In the genomic region with DNA sequence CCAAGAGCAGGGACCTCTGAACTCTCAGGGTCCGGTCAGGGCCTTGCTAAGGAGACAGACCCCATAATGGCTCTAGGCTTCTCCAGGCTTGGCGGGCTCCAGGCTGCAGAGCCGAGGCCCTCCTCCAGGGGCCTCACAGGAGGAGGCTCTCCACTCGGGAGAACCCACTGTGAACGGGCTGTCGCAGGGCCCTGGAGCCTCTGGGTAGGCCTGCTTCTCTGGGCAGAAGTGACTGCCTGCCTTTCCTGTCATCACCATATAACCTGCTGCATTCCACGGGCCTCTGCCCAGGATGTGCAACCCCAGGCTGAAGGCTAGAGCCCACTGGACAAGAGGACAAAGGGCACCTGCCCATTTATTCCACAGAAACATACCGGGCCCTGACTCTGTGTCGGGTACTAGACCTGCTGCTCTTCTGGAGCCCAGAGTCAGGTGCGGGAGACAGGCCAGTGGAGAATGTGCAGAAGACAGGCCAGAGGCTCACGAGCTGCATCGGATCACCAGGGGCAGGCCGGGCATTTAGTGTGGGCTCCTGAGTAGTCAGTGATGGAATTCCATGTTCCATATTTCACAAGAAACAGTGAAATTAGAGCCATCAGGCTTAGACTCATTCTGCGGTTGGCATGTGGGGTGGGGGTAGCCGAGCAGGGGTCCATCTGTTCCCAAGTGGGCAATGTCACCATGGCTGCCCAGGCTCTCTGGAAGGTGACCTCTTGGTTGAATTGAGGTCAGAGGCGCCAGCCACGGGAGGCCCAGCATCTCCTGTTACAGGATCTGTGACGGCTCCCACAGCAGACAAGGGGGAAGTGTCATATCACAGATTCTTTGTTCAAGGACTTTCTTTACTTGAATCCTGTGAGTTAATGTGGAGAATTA, we compare ENCODE assay signal across 10 cellular contexts.
DNase-seq lines count a peak whose midpoint lies in the region; ATAC-seq and TF ChIP-seq lines count a peak whose summit lies in the region.
"Had no signal": no experiment of that assay in that cellular context is flagged by ENCODE, and none has a peak within 500 bp of the region (broad histone marks: within the 10 kb centered on the region; RNA-seq: fewer than 3 reads in every experiment).

No MANE protein-coding gene starts in this region.

- TF ChIP-seq CTCF in heart left ventricle (IDR thresholded peaks at IDR 0.05) (peak in 2 of 12 donors; percentile 7 to 32), suprapubic skin (IDR thresholded peaks at IDR 0.05) (no peak)

- peaks cover 27% of the 10 kb centered on the region for H3K4me1 Mint-ChIP-seq in T-helper 17 cell

- H3K27me3 Mint-ChIP-seq in T-helper 17 cell = no peaks in the 10 kb centered on the region

- no peak for TF ChIP-seq POLR2A in heart left ventricle (IDR thresholded peaks at IDR 0.05)
- TF ChIP-seq POLR2A in suprapubic skin (IDR thresholded peaks at IDR 0.05) = no peak

- intact Hi-C loops in heart left ventricle (cut with DNase I) = loop anchor here in 2 of 10 donors (5.0 to 10.0 kb wide), 2 partner anchors 78 to 135 kb away; no protein-coding TSS in a partner anchor

- no peak for TF ChIP-seq EP300 in suprapubic skin (IDR thresholded peaks at IDR 0.05)

- peak overlapping the region; percentile 92 for H3K4me3 Mint-ChIP-seq in T-helper 17 cell

- H3K4me1 ChIP-seq in heart left ventricle = peaks cover 9 to 44% (median 31%) of the 10 kb centered on the region in 12 donors
- peaks cover 31% of the 10 kb centered on the region for H3K4me1 ChIP-seq in skeletal muscle satellite cell (ENCODE audit: control insufficient read depth, insufficient read depth, low read length)
- peaks cover 23% of the 10 kb centered on the region for H3K4me1 ChIP-seq in suprapubic skin

- H3K36me3 Mint-ChIP-seq in T-helper 17 cell (ENCODE audit: low read depth) = no peaks in the 10 kb centered on the region

- H3K9me3 ChIP-seq in T-helper 17 cell (ENCODE audit: control insufficient read depth, low read length, poor library complexity, severe bottlenecking) = no peaks in the 10 kb centered on the region
- H3K9me3 ChIP-seq in heart left ventricle = no peaks in the 10 kb centered on the region
- no peaks in the 10 kb centered on the region for H3K9me3 ChIP-seq in skeletal muscle satellite cell (replicated peaks; ENCODE audit: low read length)
- peaks cover 3% of the 10 kb centered on the region for H3K9me3 ChIP-seq in suprapubic skin
- H3K9me3 ChIP-seq: Peyer's patch had no signal

- no peaks in the 10 kb centered on the region for H3K27me3 ChIP-seq in heart left ventricle
- H3K27me3 ChIP-seq in skeletal muscle satellite cell (ENCODE audit: control insufficient read depth, insufficient read depth, low read length) = no peaks in the 10 kb centered on the region
- H3K27me3 ChIP-seq in suprapubic skin = no peaks in the 10 kb centered on the region
- H3K27me3 ChIP-seq: Peyer's patch had no signal

- H3K27ac Mint-ChIP-seq in T-helper 17 cell = peak overlapping the region; percentile 60

- no peaks in the 10 kb centered on the region for H3K36me3 ChIP-seq in heart left ventricle
- peaks cover 21% of the 10 kb centered on the region for H3K36me3 ChIP-seq in skeletal muscle satellite cell (ENCODE audit: insufficient read depth, low read length)
- no peaks in the 10 kb centered on the region for H3K36me3 ChIP-seq in suprapubic skin
- H3K36me3 ChIP-seq: Peyer's patch had no signal

- peak overlapping the region in 6 of 12 donors; percentile 4 to 61 (median 26) for H3K27ac ChIP-seq in heart left ventricle
- H3K27ac ChIP-seq in suprapubic skin = no peak overlapping the region

- peak overlapping the region; percentile 29 for H3K4me2 ChIP-seq in skeletal muscle satellite cell (ENCODE audit: low read length)

- ATAC-seq in T-helper 17 cell (no peak), heart left ventricle (peak in 3 of 4 donors; percentile 27 to 49 (median 29)), left lobe of liver (no peak)

- H3K4me3 ChIP-seq in heart left ventricle = no peak overlapping the region
- no peak overlapping the region for H3K4me3 ChIP-seq in skeletal muscle satellite cell (ENCODE audit: low read length)
- H3K4me3 ChIP-seq in suprapubic skin = no peak overlapping the region
- H3K4me3 ChIP-seq: Peyer's patch had no signal

- DNase-seq in NCI-H2227 (lab: John Stamatoyannopoulos, UW; ENCODE audit: unreplicated experiment) (peak; percentile 20), NCI-H2227 treated with DMSO at 0.1 percent for 48 hours (lab: John Stamatoyannopoulos, UW) (no peak), T-helper 17 cell (no peak), heart left ventricle (peak in 1 of 5 donors; percentile 60), left lobe of liver (ENCODE audit: low spot score) (no peak), HK-2 (ENCODE audit: unreplicated experiment) (no peak), suprapubic skin (ENCODE audit: low spot score in 2 of 2) (no peak)
- DNase-seq: NCI-H1105 treated with DMSO at 0.1 percent for 48 hours had no signal

- H3K9ac ChIP-seq in skeletal muscle satellite cell (ENCODE audit: low read depth, low read length) = peak overlapping the region; percentile 51

- WGBS in heart left ventricle, 4 donors = 77 to 81% (median 80%) methylated on average over 12 to 18 of the region's 18 CpGs
- 100% methylated on average over 7 of the region's 18 CpGs for WGBS in suprapubic skin

Comparison
In these comparisons a context has a peak if more than half of its experiments do, and no peak if none do; other contexts are left out.
1. ATAC-seq: peak in heart left ventricle (3 of 4); none in T-helper 17 cell (single experiment) and left lobe of liver (single experiment).